In the genomic region with DNA sequence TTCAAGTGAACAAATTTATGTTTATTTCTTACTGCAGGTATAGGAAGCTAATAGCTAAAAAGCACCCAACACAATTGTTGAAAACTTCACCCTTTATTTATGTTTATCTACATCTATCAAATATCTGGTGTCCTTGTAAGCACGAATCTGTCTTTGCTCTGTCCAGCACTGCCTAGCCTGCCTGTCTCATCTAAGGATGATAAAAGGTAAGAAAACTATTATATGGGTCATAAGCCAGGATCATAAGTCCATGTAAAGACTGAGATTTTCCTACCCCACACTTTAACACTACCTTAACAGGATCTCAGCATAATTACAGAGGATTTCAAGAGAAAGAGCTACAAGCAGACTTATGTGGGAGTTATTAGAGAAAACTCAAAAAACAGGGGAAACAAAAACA, we compare ENCODE assay signal across 30 cellular contexts.
"Had no signal": no experiment of that assay in that cellular context is flagged by ENCODE, and none has a peak within 500 bp of the region (broad histone marks: within the 10 kb centered on the region; RNA-seq: fewer than 3 reads in every experiment).

No MANE protein-coding gene starts in this region.

- H3K27ac ChIP-seq: ascending aorta, breast epithelium, cardiac muscle cell, esophagus muscularis mucosa, foreskin keratinocyte, gastrocnemius medialis, heart left ventricle had no signal

- H3K4me3 ChIP-seq: ascending aorta, breast epithelium, cardiac muscle cell, esophagus muscularis mucosa, gastrocnemius medialis, heart left ventricle had no signal

- H3K9me3 ChIP-seq: ascending aorta, breast epithelium, esophagus muscularis mucosa, gastrocnemius medialis, heart left ventricle had no signal

- H3K36me3 ChIP-seq: ascending aorta, breast epithelium, cardiac muscle cell, esophagus muscularis mucosa, gastrocnemius medialis, heart left ventricle had no signal

- DNase-seq: activated CD4-positive, alpha-beta memory T cell treated with anti-CD3 and anti-CD28 coated beads for 36 hours; activated CD4-positive, alpha-beta T cell treated with anti-CD3 and anti-CD28 coated beads for 36 hours; activated CD4-positive, alpha-beta T cell treated with anti-CD3 and anti-CD28 coated beads, Interleukin-2, amount 10 ng/mL, durations not matched to agents 24 days and 14 days; activated CD4-positive, CD25-positive, alpha-beta regulatory T cell; activated CD4-positive, CD25-positive, alpha-beta regulatory T cell treated with anti-CD3 and anti-CD28 coated beads, Interleukin-2, amount 50 U/mL, for 72 hours; activated CD8-positive, alpha-beta memory T cell treated with anti-CD3 and anti-CD28 coated beads, Interleukin-2, amount 10 ng/mL, durations not matched to agents 7 days and 5 days; activated CD8-positive, alpha-beta memory T cell treated with anti-CD3 and anti-CD28 coated beads, Interleukin-2, amount 50 U/mL, for 48 hours; activated CD8-positive, alpha-beta T cell treated with anti-CD3 and anti-CD28 coated beads, Interleukin-2, amount 10 ng/mL, durations not matched to agents 7 days and 5 days; activated gamma-delta T cell; activated naive CD4-positive, alpha-beta T cell; activated naive CD4-positive, alpha-beta T cell treated with anti-CD3 and anti-CD28 coated beads, Interleukin-2, amount 10 ng/mL, durations not matched to agents 7 days and 5 days; activated naive CD8-positive, alpha-beta T cell treated with anti-CD3 and anti-CD28 coated beads, Interleukin-2, amount 10 ng/mL, durations not matched to agents 7 days and 5 days; activated T-cell treated with anti-CD3 and anti-CD28 coated beads for 4 hours; activated T-cell treated with anti-CD3 and anti-CD28 coated beads, Interleukin-2, amount 50 U/mL, for 24 hours; activated T-cell treated with anti-CD3 and anti-CD28 coated beads, Interleukin-2, amount 50 U/mL, for 72 hours; cortex of kidney; dermis blood vessel endothelial cell; effector CD4-positive, alpha-beta T cell; effector memory CD8-positive, alpha-beta T cell; erythroblast; gastrocnemius medialis; glutamatergic neuron; heart left ventricle; T-cell; T1000 had no signal

- H3K27me3 ChIP-seq: ascending aorta, breast epithelium, cardiac muscle cell, esophagus muscularis mucosa, foreskin keratinocyte, gastrocnemius medialis, heart left ventricle had no signal

- H3K4me1 ChIP-seq: ascending aorta, breast epithelium, esophagus muscularis mucosa, foreskin keratinocyte, gastrocnemius medialis, heart left ventricle had no signal
